8 cellular contexts compared by ENCODE assay signal in the genomic region with DNA sequence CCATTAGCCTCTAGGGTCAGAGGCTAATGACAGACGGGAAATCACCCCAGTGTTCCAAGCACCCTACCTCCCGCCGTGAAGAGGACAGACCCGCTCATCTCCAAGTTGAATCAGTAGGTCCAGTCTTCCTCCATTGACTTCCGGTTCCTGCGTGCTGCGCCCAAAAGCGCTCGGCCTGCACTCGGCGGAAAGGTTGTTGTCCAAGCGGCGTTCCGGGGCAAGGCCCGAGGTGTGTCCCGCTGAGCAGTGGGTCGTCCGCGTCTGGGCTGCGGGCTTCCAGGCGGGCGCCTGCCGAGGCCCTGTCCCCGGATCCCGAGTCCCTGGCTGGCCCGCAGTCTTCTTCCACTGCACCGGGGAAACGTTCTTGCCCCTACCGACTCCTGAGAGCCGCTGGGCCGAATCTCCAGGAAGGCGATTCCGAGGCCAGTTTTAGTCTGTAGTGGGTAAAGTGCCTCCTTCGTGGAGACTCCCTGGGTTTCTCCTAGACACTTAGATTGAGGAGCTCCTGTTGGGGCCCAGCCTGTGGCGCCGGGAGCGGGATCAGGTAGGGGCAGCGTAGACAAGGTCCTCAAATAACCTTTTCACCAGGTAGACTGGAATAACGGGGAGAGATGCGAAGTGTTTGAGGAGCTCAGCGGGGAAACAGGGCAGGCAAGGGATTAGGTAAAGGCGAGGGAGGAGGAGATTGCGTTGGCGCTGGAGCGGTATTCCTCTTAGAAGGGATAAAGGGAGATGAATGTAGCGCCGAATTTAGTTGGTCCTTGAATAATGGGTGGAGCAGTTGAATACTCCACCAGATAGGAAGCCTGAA. TPM values are rescaled to one million over a fixed set of nuclear protein-coding genes. Genes with fewer than 3 reads are reported as not detected.
DNase-seq lines count a peak whose midpoint lies in the region; ATAC-seq and TF ChIP-seq lines count a peak whose summit lies in the region.

A gene with protein sequence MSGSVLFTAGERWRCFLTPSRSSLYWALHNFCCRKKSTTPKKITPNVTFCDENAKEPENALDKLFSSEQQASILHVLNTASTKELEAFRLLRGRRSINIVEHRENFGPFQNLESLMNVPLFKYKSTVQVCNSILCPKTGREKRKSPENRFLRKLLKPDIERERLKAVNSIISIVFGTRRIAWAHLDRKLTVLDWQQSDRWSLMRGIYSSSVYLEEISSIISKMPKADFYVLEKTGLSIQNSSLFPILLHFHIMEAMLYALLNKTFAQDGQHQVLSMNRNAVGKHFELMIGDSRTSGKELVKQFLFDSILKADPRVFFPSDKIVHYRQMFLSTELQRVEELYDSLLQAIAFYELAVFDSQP (minus strand): TSS at position 138 of the 811 bp plus-strand sequence. CDS start 40 bp downstream, at position 98.

- peak; percentile 83 for DNase-seq in Caki2 (ENCODE audit: low read depth)
- DNase-seq in OCI-LY7 (ENCODE audit: low spot score): peak; percentile 91
- DNase-seq in activated T-cell treated with anti-CD3 and anti-CD28 coated beads for 24 hours (ENCODE audit: low read depth): peak; percentile 88
- DNase-seq in epidermal melanocyte (ENCODE audit: insufficient read length, low spot score): peak; percentile 91
- DNase-seq in middle frontal gyrus (ENCODE audit: extremely low spot score, low spot score): peak; percentile 82
- DNase-seq in stimulated activated CD8-positive, alpha-beta memory T cell treated with anti-CD3 and anti-CD28 coated beads, Interleukin-2, amount 100 ng/mL, for 1 hour (ENCODE audit: low read depth in 2 of 2): peak; percentile 71 to 74

- H3K9me3 ChIP-seq in HUES6 (ENCODE audit: control insufficient read depth, insufficient read depth, low read depth, low read length): no peaks in the 10 kb centered on the region
- H3K9me3 ChIP-seq in OCI-LY7 (ENCODE audit: low read length): no peaks in the 10 kb centered on the region

- in situ Hi-C loops in Caki2 (cut with HindIII; ENCODE audit: low pct_unique_long_range_greater_than_20kb, low sequenced_read_pairs): no loop called here

- CTCF ChIA-PET in OCI-LY7 (lab: Charles Lee; ENCODE audit: unreplicated experiment): no interaction called here

- H3K79me2 ChIP-seq in OCI-LY7 (ENCODE audit: insufficient read depth, low read depth, low read length): peaks cover 26% of the 10 kb centered on the region

- H3K27me3 ChIP-seq in HUES6 (ENCODE audit: control insufficient read depth, insufficient read depth, low read length): no peaks in the 10 kb centered on the region

- no peak for TF ChIP-seq CTCF in OCI-LY7 (conservative IDR thresholded peaks at IDR 0.05; ENCODE audit: low read length)

- H2AFZ ChIP-seq in OCI-LY7 (ENCODE audit: low read length): peak within 1 kb of the TSS; percentile 96

- H4K20me1 ChIP-seq in OCI-LY7 (ENCODE audit: insufficient read depth, low read length): no peaks in the 10 kb centered on the region

- peak within 1 kb of the TSS; percentile 82 for H3K27ac ChIP-seq in HUES6 (ENCODE audit: low read depth, low read length)
- H3K27ac ChIP-seq in OCI-LY7 (ENCODE audit: low read depth, low read length, poor library complexity, severe bottlenecking): peak within 1 kb of the TSS; percentile 26

- H3K4me2 ChIP-seq in OCI-LY7 (ENCODE audit: low read length): peak within 1 kb of the TSS; percentile 86

- peak; percentile 88 for ATAC-seq in GM21423 (IDR thresholded peaks at IDR 0.05; ENCODE audit: unreplicated experiment)

- H3K9ac ChIP-seq in HUES6 (ENCODE audit: low read length): peak within 1 kb of the TSS; percentile 90

- intact Hi-C loops in OCI-LY7 (cut with micrococcal nuclease; ENCODE audit: unreplicated experiment): no loop called here

- POLR2A ChIA-PET in OCI-LY7 (lab: Charles Lee): interaction anchor here (0.5 to 0.9 kb wide), 7 partner anchors 9 to 778 kb away, joined by 3 to 5 read pairs (median 4); no protein-coding TSS in a partner anchor

- no peaks in the 10 kb centered on the region for H3K4me1 ChIP-seq in HUES6 (ENCODE audit: control insufficient read depth, insufficient read depth, low read length)
- H3K4me1 ChIP-seq in OCI-LY7 (ENCODE audit: insufficient read depth, low read length, poor library complexity, severe bottlenecking): peaks cover 25% of the 10 kb centered on the region

- H3K9me2 ChIP-seq in OCI-LY7 (ENCODE audit: insufficient read depth, low read length): no peaks in the 10 kb centered on the region

- BruUV-seq in OCI-LY7 (replicated peaks; lab: Mats Ljungman, UMichigan): TSS peak; percentile 70

- peaks cover 6% of the 10 kb centered on the region; the same call in 1 of the 2 replicates for H3K36me3 ChIP-seq in HUES6 (ENCODE audit: control insufficient read depth, insufficient read depth, low read length)
- peaks cover 24% of the 10 kb centered on the region for H3K36me3 ChIP-seq in OCI-LY7 (ENCODE audit: insufficient read depth, low read length)

- H3K4me3 ChIP-seq in HUES6 (ENCODE audit: low read depth, low read length): peak within 1 kb of the TSS; percentile 95
- peak within 1 kb of the TSS; percentile 93 for H3K4me3 ChIP-seq in OCI-LY7 (ENCODE audit: low read depth, low read length, poor library complexity, severe bottlenecking)

RNA-seq across cellular contexts. Expression of the gene that starts here (rescaled TPM):
- total RNA-seq in Caki2 (2014; rRNA removed; shearing (Covaris generic); ENCODE audit: low replicate concordance): 5.3 and 23.9 TPM in 2 replicates
- total RNA-seq in OCI-LY7 (2014; rRNA removed; shearing (Covaris generic)): 13.1 and 14.8 TPM in 2 replicates
- total RNA-seq in OCI-LY7 (2022): 14.9 and 19.9 TPM in 2 replicates

Comparison
In these comparisons a context has a peak if more than half of its experiments do, and no peak if none do; other contexts are left out.
1. Peak in every context shown above with its lines: DNase-seq, ATAC-seq, H3K4me3 ChIP-seq and H3K27ac ChIP-seq.